Comparison of ENCODE assay signal across 28 cellular contexts in genomic region chr9:89189215-89189614, GRCh38. TPM values are rescaled to one million over a fixed set of nuclear protein-coding genes. Genes with fewer than 3 reads are reported as not detected.
DNase-seq lines count a peak whose midpoint lies in the region; ATAC-seq and TF ChIP-seq lines count a peak whose summit lies in the region.
"Had no signal": no experiment of that assay in that cellular context is flagged by ENCODE, and none has a peak within 500 bp of the region (broad histone marks: within the 10 kb centered on the region; RNA-seq: fewer than 3 reads in every experiment).

No MANE protein-coding gene starts in this region.

- no peak overlapping the region for H3K4me2 ChIP-seq in mammary epithelial cell (ENCODE audit: insufficient read depth, low read depth, low read length)
- no peak overlapping the region for H3K4me2 ChIP-seq in smooth muscle cell

- no peak overlapping the region for H3K9ac ChIP-seq in mammary epithelial cell (ENCODE audit: insufficient read depth, low read length)
- H3K9ac ChIP-seq in smooth muscle cell (ENCODE audit: low read depth), result no peak overlapping the region

- H3K9me3 ChIP-seq in mammary epithelial cell (replicated peaks; ENCODE audit: insufficient read depth, low read length) (no peaks in the 10 kb centered on the region), smooth muscle cell (replicated peaks; ENCODE audit: low read depth) (no peaks in the 10 kb centered on the region)

- H3K36me3 Mint-ChIP-seq in MCF 10A (ENCODE audit: insufficient read depth, unreplicated experiment), result no peaks in the 10 kb centered on the region
- H3K36me3 Mint-ChIP-seq: type B pancreatic cell had no signal

- no peaks in the 10 kb centered on the region for H3K79me2 ChIP-seq in mammary epithelial cell (ENCODE audit: insufficient read depth, low read length)
- no peaks in the 10 kb centered on the region for H3K79me2 ChIP-seq in smooth muscle cell (ENCODE audit: low read depth)

- H3K4me3 Mint-ChIP-seq in MCF 10A (ENCODE audit: unreplicated experiment), result no peak overlapping the region
- H3K4me3 Mint-ChIP-seq: activated T-cell treated with anti-CD3 and anti-CD28 coated beads, Interleukin-2, amount 50 U/mL, for 4 hours; B cell; CD8-positive, alpha-beta memory T cell; effector memory CD8-positive, alpha-beta T cell; nephron; stimulated activated naive B cell treated with anti-CD40 and anti-IgM and Interleukin-4, amounts not matched to agents 10 μg/mL and 1 μg/mL and 100 μg/mL, for 72 hours; type B pancreatic cell had no signal

- POLR2A ChIA-PET in MCF 10A (lab: Yijun Ruan, JAX), result no interaction called here

- in situ Hi-C loops in mammary epithelial cell (cut with MboI; ENCODE audit: low sequenced_read_pairs in 2 of 2), result no loop called here

- H3K27ac ChIP-seq in mammary epithelial cell (ENCODE audit: insufficient read depth, low read depth, low read length) (no peak overlapping the region), smooth muscle cell (ENCODE audit: low read depth) (no peak overlapping the region)
- H3K27ac ChIP-seq: coronary artery, SJCRH30 had no signal

- no peak overlapping the region for H2AFZ ChIP-seq in mammary epithelial cell (ENCODE audit: low read depth, low read length)
- H2AFZ ChIP-seq in smooth muscle cell (ENCODE audit: low read depth), result no peak overlapping the region

- H4K20me1 ChIP-seq in mammary epithelial cell (ENCODE audit: insufficient read depth, low read length) (no peaks in the 10 kb centered on the region), smooth muscle cell (ENCODE audit: low read depth) (no peaks in the 10 kb centered on the region)

- CTCF ChIA-PET in MCF 10A (lab: Yijun Ruan, JAX), result no interaction called here
- CTCF ChIA-PET in mammary epithelial cell (lab: Charles Lee; ENCODE audit: low non-redundant PET), result interaction anchor here (0.6 kb wide), 1 partner anchor 188 kb away, joined by 3 read pairs; no protein-coding TSS in a partner anchor

- ATAC-seq in SK-N-SH treated with all-trans-retinoic acid at 6 μM for 48 hours (peak; percentile 66), HG02759 (IDR thresholded peaks at IDR 0.05; ENCODE audit: unreplicated experiment) (no peak)
- ATAC-seq: activated T-cell treated with anti-CD3 and anti-CD28 coated beads, Interleukin-2, amount 50 U/mL, for 4 hours; effector memory CD8-positive, alpha-beta T cell; stimulated activated naive B cell treated with anti-CD40 and anti-IgM and Interleukin-4, amounts not matched to agents 10 μg/mL and 1 μg/mL and 100 μg/mL, for 72 hours had no signal

- H3K9me3 Mint-ChIP-seq in MCF 10A (ENCODE audit: unreplicated experiment), result peaks cover 7% of the 10 kb centered on the region

- H3K4me1 Mint-ChIP-seq in MCF 10A (ENCODE audit: insufficient read depth, unreplicated experiment), result peaks cover 2% of the 10 kb centered on the region
- H3K4me1 Mint-ChIP-seq: B cell; CD8-positive, alpha-beta memory T cell; nephron; stimulated activated naive B cell treated with anti-CD40 and anti-IgM and Interleukin-4, amounts not matched to agents 10 μg/mL and 1 μg/mL and 100 μg/mL, for 72 hours had no signal

- intact Hi-C loops in MCF 10A (cut with micrococcal nuclease) (no loop called here), mammary epithelial cell (cut with micrococcal nuclease) (no loop called here)

- H3K4me1 ChIP-seq in mammary epithelial cell (ENCODE audit: insufficient read depth, low read length), result no peaks in the 10 kb centered on the region
- H3K4me1 ChIP-seq in smooth muscle cell (ENCODE audit: low read depth), result no peaks in the 10 kb centered on the region
- H3K4me1 ChIP-seq: SJCRH30 had no signal

- no peak for TF ChIP-seq CTCF in MCF 10A (IDR thresholded peaks at IDR 0.05; ENCODE audit: unreplicated experiment)
- TF ChIP-seq CTCF in mammary epithelial cell (conservative IDR thresholded peaks at IDR 0.05 in 1 of 2, IDR thresholded peaks at IDR 0.05 in 1 of 2; ENCODE audit: extremely low read depth in 1 of 2, insufficient read depth in 1 of 2, low read depth in 1 of 2, low read length in 2 of 2), result peak in 1 of 2 donors; percentile 30
- peak; percentile 9 for TF ChIP-seq CTCF in fibroblast of the aortic adventitia (IDR thresholded peaks at IDR 0.05; ENCODE audit: insufficient read depth, low read length)
- no peak for TF ChIP-seq CTCF in smooth muscle cell (IDR thresholded peaks at IDR 0.05; ENCODE audit: borderline replicate concordance, insufficient read depth, poor library complexity, severe bottlenecking)

- H3K27me3 ChIP-seq in mammary epithelial cell (ENCODE audit: insufficient read depth, low read length) (no peaks in the 10 kb centered on the region), smooth muscle cell (ENCODE audit: low read depth) (no peaks in the 10 kb centered on the region)

- H3K36me3 ChIP-seq in mammary epithelial cell (ENCODE audit: insufficient read depth, low read length) (no peaks in the 10 kb centered on the region), smooth muscle cell (ENCODE audit: low read depth) (no peaks in the 10 kb centered on the region)
- H3K36me3 ChIP-seq: SJCRH30 had no signal

- H3K27ac Mint-ChIP-seq in MCF 10A (ENCODE audit: low read depth, unreplicated experiment), result no peak overlapping the region
- H3K27ac Mint-ChIP-seq: B cell; CD8-positive, alpha-beta memory T cell; effector memory CD8-positive, alpha-beta T cell; nephron; stimulated activated naive B cell treated with anti-CD40 and anti-IgM and Interleukin-4, amounts not matched to agents 10 μg/mL and 1 μg/mL and 100 μg/mL, for 72 hours; type B pancreatic cell had no signal

- H3K4me3 ChIP-seq in mammary epithelial cell (replicated peaks in 1 of 3; ENCODE audit: insufficient read depth in 1 of 3, low read depth in 2 of 3, low read length in 3 of 3) (no peak overlapping the region), fibroblast of the aortic adventitia (ENCODE audit: low read depth, low read length) (no peak overlapping the region), smooth muscle cell (no peak overlapping the region)
- H3K4me3 ChIP-seq: coronary artery, SJCRH30 had no signal

- H3F3A ChIP-seq in smooth muscle cell (ENCODE audit: low read depth), result no peaks in the 10 kb centered on the region

- H3K27me3 Mint-ChIP-seq in MCF 10A (ENCODE audit: insufficient read depth, unreplicated experiment), result peaks cover 8% of the 10 kb centered on the region

- WGBS in mammary epithelial cell (ENCODE audit: low coverage, missing lambda C conversion rate), result 81% methylated on average over 2 of the region's 2 CpGs
- 68% methylated on average over 2 of the region's 2 CpGs for WGBS in smooth muscle cell (ENCODE audit: low lambda C conversion rate)

- dilution Hi-C loops in mammary epithelial cell (cut with HindIII; ENCODE audit: low sequenced_read_pairs), result loop anchor here (10.0 kb wide), 1 partner anchor 76 kb away; no protein-coding TSS in a partner anchor

- DNase-seq in MCF 10A (ENCODE audit: unreplicated experiment) (peak; percentile 27), mammary epithelial cell (no peak), fibroblast of the aortic adventitia (ENCODE audit: low read depth) (no peak), smooth muscle cell (lab: John Stamatoyannopoulos, UW; ENCODE audit: unreplicated experiment) (no peak), SIG-M5 (lab: John Stamatoyannopoulos, UW) (no peak), AG20443 (ENCODE audit: low spot score) (no peak)
- DNase-seq: activated CD4-positive, CD25-positive, alpha-beta regulatory T cell; activated gamma-delta T cell treated with Interleukin-2 at 50 U/mL for 16 hours; activated T-cell treated with anti-CD3 and anti-CD28 coated beads, Interleukin-2, amount 50 U/mL, for 4 hours; CD8-positive, alpha-beta memory T cell; effector memory CD8-positive, alpha-beta T cell; EL; foreskin melanocyte; GOT3; KG1; NCI-H1436 treated with DMSO at 0.1 percent for 48 hours; NCI-H2081 treated with DMSO at 0.1 percent for 48 hours; NCI-H226; NCI-H526 treated with DMSO at 0.1 percent for 48 hours; SJCRH30; stimulated activated naive B cell treated with anti-CD40 and anti-IgM and Interleukin-4, amounts not matched to agents 10 μg/mL and 1 μg/mL and 100 μg/mL, for 72 hours; T-helper 1 cell had no signal

- BruUV-seq in MCF 10A (replicated peaks; lab: Mats Ljungman, UMichigan) (no TSS peak), mammary epithelial cell (replicated peaks; lab: Mats Ljungman, UMichigan) (no TSS peak)

TF ChIP-seq in SK-N-SH treated with all-trans-retinoic acid at 6 μM for 48 hours, 23 proteins besides CTCF, POLR2A, EP300 and RAD21:
- TF ChIP-seq ARNTL (CRISPR knock-in tag; IDR thresholded peaks at IDR 0.05; ENCODE audit: borderline replicate concordance, low read depth), result no peak
- TF ChIP-seq CSDC2 (CRISPR knock-in tag; IDR thresholded peaks at IDR 0.05), result no peak

RNA-seq across cellular contexts. Expression of gene SHC3, which starts 10.6 kb away (rescaled TPM):
- total RNA-seq in MCF 10A (2022) (0.02 and 0.32 TPM in 2 replicates), mammary epithelial cell (under 1 TPM; under 0.01 to 0.09 TPM), fibroblast of the aortic adventitia (ENCODE audit: low replicate concordance) (26.5 and 28.0 TPM in 2 replicates), smooth muscle cell (0.67 and 0.81 TPM in 2 replicates)
- polyA plus RNA-seq in mammary epithelial cell (not detected), smooth muscle cell (0.38 and 0.76 TPM in 2 replicates)
- polyA minus RNA-seq in mammary epithelial cell, result not detected
- total RNA-seq: B cell; CD8-positive, alpha-beta memory T cell; SJCRH30 had no signal
- polyA plus RNA-seq: CD8-positive, alpha-beta memory T cell had no signal

Comparison
In these comparisons a context has a peak if more than half of its experiments do, and no peak if none do; other contexts are left out.
1. RNA of gene SHC3, which starts 10.6 kb away (total RNA-seq): 26.5 to 28.0 TPM in fibroblast of the aortic adventitia; 0.67 to 0.81 TPM in smooth muscle cell, under 0.01 to 0.09 TPM in mammary epithelial cell and 0.02 to 0.32 TPM in MCF 10A; every median in the first group is over 10 times any median in the second.